In the genomic region with DNA sequence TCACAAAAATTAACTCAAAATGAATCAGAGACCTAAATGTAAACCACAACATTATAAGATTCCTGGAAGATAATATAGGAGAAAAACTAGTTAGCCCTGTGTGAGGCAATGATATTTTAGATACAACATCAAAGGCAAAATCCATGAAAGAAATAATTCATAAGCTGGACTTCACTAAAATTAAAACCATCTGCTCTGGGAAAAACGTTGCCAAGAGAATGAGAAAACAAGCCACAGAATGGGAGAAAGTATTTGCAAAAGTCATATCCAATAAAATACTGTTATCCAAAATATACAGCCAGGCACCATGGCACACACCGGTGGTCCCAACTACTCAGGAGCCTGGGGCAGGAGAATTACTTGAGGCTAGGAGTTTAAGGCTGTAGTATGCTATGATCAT, we compare ENCODE assay signal across 23 cellular contexts.
"Had no signal": no experiment of that assay in that cellular context is flagged by ENCODE, and none has a peak within 500 bp of the region (broad histone marks: within the 10 kb centered on the region; RNA-seq: fewer than 3 reads in every experiment).

No MANE protein-coding gene starts in this region.

- ATAC-seq: activated T-helper 17 cell treated with anti-CD3 and anti-CD28 coated beads, Interleukin-2, amount 50 U/mL, for 72 hours; gastrocnemius medialis; heart left ventricle; left lung had no signal

- DNase-seq: activated B cell treated with CpG ODN at 0.5 μM for 24 hours; activated CD4-positive, alpha-beta memory T cell treated with anti-CD3 and anti-CD28 coated beads for 36 hours; activated CD4-positive, alpha-beta T cell treated with anti-CD3 and anti-CD28 coated beads for 4 hours; activated naive CD4-positive, alpha-beta T cell; activated naive CD8-positive, alpha-beta T cell treated with anti-CD3 and anti-CD28 coated beads for 36 hours; activated T-cell treated with anti-CD3 and anti-CD28 coated beads for 4 hours; brain microvascular endothelial cell; central memory CD4-positive, alpha-beta T cell; colonic mucosa; gastrocnemius medialis; heart left ventricle; left lung; mammary epithelial cell; midbrain; occipital lobe; stimulated activated CD4-positive, alpha-beta T cell treated with anti-CD3 and anti-CD28 coated beads, Interleukin-12 subunit alpha, Interleukin-12 subunit beta, amount 100 ng/mL, for 4 hours; stimulated activated CD4-positive, alpha-beta T cell treated with anti-CD3 and anti-CD28 coated beads, Interleukin-1b, Interleukin-23, amount 100 ng/mL, for 48 hours; stimulated activated CD8-positive, alpha-beta memory T cell treated with anti-CD3 and anti-CD28 coated beads, Interleukin-4, amount 100 ng/mL, for 48 hours; stimulated activated naive CD4-positive, alpha-beta T cell; thyroid gland had no signal

- H3K9me3 ChIP-seq: colonic mucosa, gastrocnemius medialis, thyroid gland had no signal

- H3K27me3 Mint-ChIP-seq: progenitor cell of endocrine pancreas had no signal

- H3K36me3 ChIP-seq: brain microvascular endothelial cell, colonic mucosa, gastrocnemius medialis, heart left ventricle, left lung, thyroid gland had no signal

- H3K36me3 Mint-ChIP-seq: activated CD4-positive, alpha-beta memory T cell treated with anti-CD3 and anti-CD28 coated beads for 36 hours; activated naive CD8-positive, alpha-beta T cell treated with anti-CD3 and anti-CD28 coated beads for 36 hours had no signal

- H3K27me3 ChIP-seq: colonic mucosa, gastrocnemius medialis, left lung, thyroid gland had no signal

- H3K4me3 ChIP-seq: colonic mucosa, gastrocnemius medialis, heart left ventricle, left lung, thyroid gland had no signal

- H3K27ac ChIP-seq: brain microvascular endothelial cell, colonic mucosa, gastrocnemius medialis, heart left ventricle, left lung, thyroid gland had no signal

- H3K27ac Mint-ChIP-seq: activated B cell treated with CpG ODN at 0.5 μM for 24 hours; activated CD4-positive, alpha-beta memory T cell treated with anti-CD3 and anti-CD28 coated beads for 36 hours; activated naive CD8-positive, alpha-beta T cell treated with anti-CD3 and anti-CD28 coated beads for 36 hours; activated T-helper 17 cell treated with anti-CD3 and anti-CD28 coated beads, Interleukin-2, amount 50 U/mL, for 72 hours; progenitor cell of endocrine pancreas; T-helper 2 cell treated with Interferon-gamma antibody and Interleukin-4, amounts not matched to agents 5 μg/mL and 100 μg/mL, for 36 hours had no signal

- H3K4me1 Mint-ChIP-seq: activated B cell treated with CpG ODN at 0.5 μM for 24 hours; activated naive CD8-positive, alpha-beta T cell treated with anti-CD3 and anti-CD28 coated beads for 36 hours; activated T-helper 17 cell treated with anti-CD3 and anti-CD28 coated beads, Interleukin-2, amount 50 U/mL, for 72 hours had no signal

- H3K4me1 ChIP-seq: colonic mucosa, gastrocnemius medialis, heart left ventricle, left lung, thyroid gland had no signal

- H3K9me3 Mint-ChIP-seq: activated naive CD8-positive, alpha-beta T cell treated with anti-CD3 and anti-CD28 coated beads for 36 hours; activated T-helper 17 cell treated with anti-CD3 and anti-CD28 coated beads, Interleukin-2, amount 50 U/mL, for 72 hours; T-helper 2 cell treated with Interferon-gamma antibody and Interleukin-4, amounts not matched to agents 5 μg/mL and 100 μg/mL, for 36 hours had no signal

- H3K4me3 Mint-ChIP-seq: activated B cell treated with CpG ODN at 0.5 μM for 24 hours; activated CD4-positive, alpha-beta memory T cell treated with anti-CD3 and anti-CD28 coated beads for 36 hours; activated naive CD8-positive, alpha-beta T cell treated with anti-CD3 and anti-CD28 coated beads for 36 hours; activated T-helper 17 cell treated with anti-CD3 and anti-CD28 coated beads, Interleukin-2, amount 50 U/mL, for 72 hours; T-helper 2 cell treated with Interferon-gamma antibody and Interleukin-4, amounts not matched to agents 5 μg/mL and 100 μg/mL, for 36 hours had no signal
